ENCODE assay signal across 27 cellular contexts in genomic region chr1:54979327-54979891, GRCh38. TPM values are rescaled to one million over a fixed set of nuclear protein-coding genes. Genes with fewer than 3 reads are reported as not detected.
A peak's percentile ranks its signal among the peaks of the same experiment; 100 is the strongest.
DNase-seq lines count a peak whose midpoint lies in the region; FAIRE-seq and TF ChIP-seq lines count a peak whose summit lies in the region.
"Had no signal": no experiment of that assay in that cellular context is flagged by ENCODE, and none has a peak within 500 bp of the region (broad histone marks: within the 10 kb centered on the region; RNA-seq: fewer than 3 reads in every experiment).

No MANE protein-coding gene starts in this region.

- no peaks in the 10 kb centered on the region for H3F3A ChIP-seq in neural progenitor cell (ENCODE audit: low read depth)

- TF ChIP-seq CTCF in neural progenitor cell (IDR thresholded peaks at IDR 0.05): no peak

- H2AFZ ChIP-seq in neural progenitor cell (replicated peaks): no peak overlapping the region

- H3K36me3 Mint-ChIP-seq in neural progenitor cell: no peaks in the 10 kb centered on the region
- H3K36me3 Mint-ChIP-seq: CD4-positive, alpha-beta memory T cell; stimulated activated naive B cell treated with anti-CD40 and anti-IgM and Interleukin-4, amounts not matched to agents 10 μg/mL and 1 μg/mL and 100 μg/mL, for 72 hours had no signal

- H3K9me3 ChIP-seq in neural progenitor cell (ENCODE audit: low read depth): no peaks in the 10 kb centered on the region
- H3K9me3 ChIP-seq: neutrophil had no signal

- TF ChIP-seq POLR2A in H54 (IDR thresholded peaks at IDR 0.05; ENCODE audit: low read depth, low read length): no peak

- DNase-seq in ELR (ENCODE audit: low read depth) (peak; percentile 34), H54 (ENCODE audit: insufficient read length, low spot score) (peak; percentile 54), ecto neural progenitor cell (ENCODE audit: low spot score) (peak; percentile 38), neural progenitor cell (ENCODE audit: low spot score) (no peak), D341Med (ENCODE audit: low spot score) (no peak), NCI-H748 (lab: John Stamatoyannopoulos, UW; ENCODE audit: unreplicated experiment) (no peak), NCI-H2171 (lab: John Stamatoyannopoulos, UW) (no peak)
- DNase-seq: activated CD4-positive, alpha-beta T cell treated with anti-CD3 and anti-CD28 coated beads, Interleukin-2, amount 50 U/mL, for 4 hours; activated naive CD4-positive, alpha-beta T cell; activated T-cell treated with anti-CD3 and anti-CD28 coated beads, Interleukin-2, amount 50 U/mL, for 24 hours; CD4-positive, alpha-beta memory T cell; foreskin keratinocyte; MM.1S; NCI-H1436; NCI-H524; stimulated activated CD4-positive, alpha-beta T cell treated with anti-CD3 and anti-CD28 coated beads, Interleukin-2, amount 100 ng/mL, for 48 hours; stimulated activated naive B cell treated with anti-CD40 and anti-IgM and Interleukin-4, amounts not matched to agents 10 μg/mL and 1 μg/mL and 100 μg/mL, for 72 hours; WERI-Rb-1 had no signal

- H3K4me1 Mint-ChIP-seq in neural progenitor cell: peaks cover 26% of the 10 kb centered on the region
- H3K4me1 Mint-ChIP-seq: central memory CD8-positive, alpha-beta T cell; stimulated activated naive B cell treated with anti-CD40 and anti-IgM and Interleukin-4, amounts not matched to agents 10 μg/mL and 1 μg/mL and 100 μg/mL, for 72 hours had no signal

- no peaks in the 10 kb centered on the region for H3K36me3 ChIP-seq in neural progenitor cell
- H3K36me3 ChIP-seq: neutrophil, WERI-Rb-1 had no signal

- no peak for FAIRE-seq in H54 (lab: Jason Lieb, UNC)
- FAIRE-seq: GM12891 had no signal

- H3K27ac ChIP-seq in neural progenitor cell: no peak overlapping the region
- H3K27ac ChIP-seq: foreskin keratinocyte, hepatocyte, neutrophil, WERI-Rb-1 had no signal

- no peak overlapping the region for H3K4me2 ChIP-seq in neural progenitor cell

- peaks cover 28% of the 10 kb centered on the region for H3K27me3 Mint-ChIP-seq in neural progenitor cell (ENCODE audit: insufficient read depth, low read depth)

- H3K79me2 ChIP-seq in neural progenitor cell (ENCODE audit: low read depth): no peaks in the 10 kb centered on the region
- H3K79me2 ChIP-seq: hepatocyte had no signal

- peak overlapping the region; percentile 51 for H3K4me3 Mint-ChIP-seq in neural progenitor cell
- H3K4me3 Mint-ChIP-seq: activated T-cell treated with anti-CD3 and anti-CD28 coated beads, Interleukin-2, amount 50 U/mL, for 24 hours; central memory CD8-positive, alpha-beta T cell; stimulated activated naive B cell treated with anti-CD40 and anti-IgM and Interleukin-4, amounts not matched to agents 10 μg/mL and 1 μg/mL and 100 μg/mL, for 72 hours; T-helper 2 cell treated with Interferon-gamma antibody and Interleukin-4, amounts not matched to agents 5 μg/mL and 100 μg/mL, for 36 hours had no signal

- no peaks in the 10 kb centered on the region for H4K20me1 ChIP-seq in neural progenitor cell (ENCODE audit: low read depth)

- H3K9ac ChIP-seq in neural progenitor cell: no peak overlapping the region

- H3K9me3 Mint-ChIP-seq in neural progenitor cell: peaks cover 2% of the 10 kb centered on the region
- H3K9me3 Mint-ChIP-seq: activated T-cell treated with anti-CD3 and anti-CD28 coated beads, Interleukin-2, amount 50 U/mL, for 24 hours; CD4-positive, alpha-beta memory T cell; central memory CD8-positive, alpha-beta T cell; T-helper 2 cell treated with Interferon-gamma antibody and Interleukin-4, amounts not matched to agents 5 μg/mL and 100 μg/mL, for 36 hours had no signal

- H3K27ac Mint-ChIP-seq in neural progenitor cell: no peak overlapping the region
- H3K27ac Mint-ChIP-seq: activated T-cell treated with anti-CD3 and anti-CD28 coated beads, Interleukin-2, amount 50 U/mL, for 24 hours; CD4-positive, alpha-beta memory T cell; stimulated activated naive B cell treated with anti-CD40 and anti-IgM and Interleukin-4, amounts not matched to agents 10 μg/mL and 1 μg/mL and 100 μg/mL, for 72 hours; T-helper 2 cell treated with Interferon-gamma antibody and Interleukin-4, amounts not matched to agents 5 μg/mL and 100 μg/mL, for 36 hours had no signal

- H3K4me3 ChIP-seq in neural progenitor cell: no peak overlapping the region

- peaks cover 52% of the 10 kb centered on the region for H3K27me3 ChIP-seq in neural progenitor cell
- H3K27me3 ChIP-seq: foreskin keratinocyte had no signal

- no peaks in the 10 kb centered on the region for H3K4me1 ChIP-seq in neural progenitor cell
- H3K4me1 ChIP-seq: foreskin keratinocyte had no signal

RNA-seq across cellular contexts. Expression of gene TMEM61, which starts 1.0 kb away (rescaled TPM):
- total RNA-seq in neural progenitor cell (ENCODE audit: low replicate concordance): not detected in 2 replicates
- total RNA-seq: CD4-positive, alpha-beta memory T cell; epithelial cell of proximal tubule; temporal lobe had no signal

RNA-seq across cellular contexts. Expression of gene BSND, which starts 19.3 kb away (rescaled TPM):
- total RNA-seq in neural progenitor cell (ENCODE audit: low replicate concordance): not detected in 2 replicates
- total RNA-seq: CD4-positive, alpha-beta memory T cell; epithelial cell of proximal tubule; foreskin keratinocyte; H4; lower leg skin; temporal lobe had no signal

RNA-seq across cellular contexts. Expression of gene PCSK9, which starts 59.9 kb away (rescaled TPM):
- 4.5 and 13.7 TPM in 2 replicates for total RNA-seq in neural progenitor cell (ENCODE audit: low replicate concordance)
- total RNA-seq: CD4-positive, alpha-beta memory T cell had no signal

Comparison
In these comparisons a context has a peak if more than half of its experiments do, and no peak if none do; other contexts are left out.
1. DNase-seq: peak in ELR (single experiment), H54 (single experiment) and ecto neural progenitor cell (single experiment); none in neural progenitor cell (single experiment), D341Med (single experiment), NCI-H748 (single experiment) and NCI-H2171 (single experiment).